In the genomic region with DNA sequence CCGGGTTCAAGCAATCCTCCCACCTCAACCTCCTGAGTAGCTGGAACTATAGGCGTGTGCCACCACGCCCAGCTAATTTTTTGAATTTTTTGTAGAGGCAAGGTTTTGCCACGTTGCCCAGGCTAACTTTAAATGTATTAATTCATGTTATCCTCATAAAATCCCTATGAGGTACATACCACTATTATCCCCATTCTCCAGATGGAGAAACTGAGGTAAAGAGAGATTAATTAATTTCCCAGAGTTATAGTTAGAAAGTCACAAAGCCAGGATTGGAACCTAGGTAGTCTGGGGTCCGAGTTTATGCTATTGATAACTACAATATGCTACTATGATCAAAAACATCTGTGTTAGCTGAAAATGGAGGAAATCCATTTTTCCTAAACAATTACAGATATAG, we compare ENCODE assay signal across 27 cellular contexts.
"Had no signal": no experiment of that assay in that cellular context is flagged by ENCODE, and none has a peak within 500 bp of the region (broad histone marks: within the 10 kb centered on the region; RNA-seq: fewer than 3 reads in every experiment).

No MANE protein-coding gene starts in this region.

- H3K9ac ChIP-seq: neural progenitor cell had no signal

- H2AFZ ChIP-seq: hepatocyte, neural progenitor cell had no signal

- H3K27me3 Mint-ChIP-seq: naive B cell had no signal

- H3K27ac ChIP-seq: hepatocyte, neural progenitor cell, neutrophil, ovary, prostate gland, sigmoid colon, suprapubic skin, thoracic aorta, tibial artery, uterus had no signal

- H3K36me3 Mint-ChIP-seq: mesothelial cell of epicardium; naive B cell; natural killer cell; stimulated activated effector memory CD8-positive, alpha-beta T cell treated with anti-CD3 and anti-CD28 coated beads, Interleukin-12 subunit alpha, Interleukin-12 subunit beta, amount 100 ng/mL, for 72 hours had no signal

- H3K4me3 ChIP-seq: hepatocyte, lung, neural progenitor cell, ovary, prostate gland, sigmoid colon, spleen, suprapubic skin, thoracic aorta, tibial artery, uterus had no signal

- H3K4me2 ChIP-seq: hepatocyte, neural progenitor cell had no signal

- H3K79me2 ChIP-seq: hepatocyte had no signal

- H3K36me3 ChIP-seq: neural progenitor cell, neutrophil, ovary, prostate gland, sigmoid colon, spleen, suprapubic skin, thoracic aorta, tibial artery, uterus had no signal

- H3K27ac Mint-ChIP-seq: mesothelial cell of epicardium; naive B cell; natural killer cell; nephron progenitor cell; neural progenitor cell; stimulated activated effector memory CD8-positive, alpha-beta T cell treated with anti-CD3 and anti-CD28 coated beads, Interleukin-12 subunit alpha, Interleukin-12 subunit beta, amount 100 ng/mL, for 72 hours; stimulated activated naive CD8-positive, alpha-beta T cell treated with anti-CD3 and anti-CD28 coated beads, Interleukin-15, Interleukin-2, amounts not matched to agents 100 ng/mL and 50 ng/mL, for 24 hours had no signal

- H3K9me3 ChIP-seq: neutrophil, ovary, prostate gland, sigmoid colon, spleen, suprapubic skin, thoracic aorta, tibial artery, uterus had no signal

- ATAC-seq: left cardiac atrium; natural killer cell; right cardiac atrium; stimulated activated effector memory CD8-positive, alpha-beta T cell treated with anti-CD3 and anti-CD28 coated beads, Interleukin-12 subunit alpha, Interleukin-12 subunit beta, amount 100 ng/mL, for 72 hours had no signal

- H3K4me1 ChIP-seq: neural progenitor cell, prostate gland, suprapubic skin, uterus had no signal

- DNase-seq: kidney glomerular epithelial cell; left cardiac atrium; mesendoderm; naive B cell; natural killer cell; nephron progenitor cell; ovary; retina; right cardiac atrium; sigmoid colon; small intestine; stimulated activated CD4-positive, alpha-beta T cell treated with anti-CD3 and anti-CD28 coated beads, Interleukin-4, amount 100 ng/mL, for 24 hours; stimulated activated naive CD4-positive, alpha-beta T cell; tibial artery; uterus had no signal

- H3K9me3 Mint-ChIP-seq: naive B cell; natural killer cell; stimulated activated effector memory CD8-positive, alpha-beta T cell treated with anti-CD3 and anti-CD28 coated beads, Interleukin-12 subunit alpha, Interleukin-12 subunit beta, amount 100 ng/mL, for 72 hours had no signal

- H3K4me1 Mint-ChIP-seq: natural killer cell had no signal

- H3K27me3 ChIP-seq: hepatocyte, neural progenitor cell, ovary, sigmoid colon, spleen, suprapubic skin, tibial artery, uterus had no signal

- H3K4me3 Mint-ChIP-seq: mesothelial cell of epicardium; natural killer cell; nephron progenitor cell; neural progenitor cell; stimulated activated effector memory CD8-positive, alpha-beta T cell treated with anti-CD3 and anti-CD28 coated beads, Interleukin-12 subunit alpha, Interleukin-12 subunit beta, amount 100 ng/mL, for 72 hours; stimulated activated naive CD8-positive, alpha-beta T cell treated with anti-CD3 and anti-CD28 coated beads, Interleukin-15, Interleukin-2, amounts not matched to agents 100 ng/mL and 50 ng/mL, for 24 hours had no signal

- FAIRE-seq: keratinocyte, small intestine had no signal
